Comparison of ENCODE assay signal across 1 cellular context in the genomic region with DNA sequence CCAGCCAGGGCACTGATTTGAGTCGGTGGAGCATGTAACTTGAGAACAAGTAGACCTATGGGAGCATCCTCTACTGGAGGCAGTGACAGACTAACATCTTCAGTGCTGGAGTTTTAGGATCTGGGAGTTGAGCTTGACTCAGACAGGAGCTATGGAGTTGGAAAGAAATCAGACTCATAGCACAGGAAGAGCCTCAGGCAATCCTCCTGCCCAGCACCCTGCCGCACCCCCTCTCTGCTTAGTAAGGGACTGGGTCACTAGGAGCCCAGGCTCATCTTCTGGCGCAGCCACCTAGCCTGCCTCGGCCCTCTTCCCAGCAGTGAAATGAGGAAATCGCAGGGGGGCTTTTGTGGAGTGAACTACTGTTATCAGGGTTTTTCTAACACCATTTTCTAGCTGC.
TF ChIP-seq lines count a peak whose summit lies in the region.

No MANE protein-coding gene starts in this region.

TF ChIP-seq in H1, 55 proteins besides CTCF, POLR2A, EP300 and RAD21:
- TF ChIP-seq, protein P1, sequence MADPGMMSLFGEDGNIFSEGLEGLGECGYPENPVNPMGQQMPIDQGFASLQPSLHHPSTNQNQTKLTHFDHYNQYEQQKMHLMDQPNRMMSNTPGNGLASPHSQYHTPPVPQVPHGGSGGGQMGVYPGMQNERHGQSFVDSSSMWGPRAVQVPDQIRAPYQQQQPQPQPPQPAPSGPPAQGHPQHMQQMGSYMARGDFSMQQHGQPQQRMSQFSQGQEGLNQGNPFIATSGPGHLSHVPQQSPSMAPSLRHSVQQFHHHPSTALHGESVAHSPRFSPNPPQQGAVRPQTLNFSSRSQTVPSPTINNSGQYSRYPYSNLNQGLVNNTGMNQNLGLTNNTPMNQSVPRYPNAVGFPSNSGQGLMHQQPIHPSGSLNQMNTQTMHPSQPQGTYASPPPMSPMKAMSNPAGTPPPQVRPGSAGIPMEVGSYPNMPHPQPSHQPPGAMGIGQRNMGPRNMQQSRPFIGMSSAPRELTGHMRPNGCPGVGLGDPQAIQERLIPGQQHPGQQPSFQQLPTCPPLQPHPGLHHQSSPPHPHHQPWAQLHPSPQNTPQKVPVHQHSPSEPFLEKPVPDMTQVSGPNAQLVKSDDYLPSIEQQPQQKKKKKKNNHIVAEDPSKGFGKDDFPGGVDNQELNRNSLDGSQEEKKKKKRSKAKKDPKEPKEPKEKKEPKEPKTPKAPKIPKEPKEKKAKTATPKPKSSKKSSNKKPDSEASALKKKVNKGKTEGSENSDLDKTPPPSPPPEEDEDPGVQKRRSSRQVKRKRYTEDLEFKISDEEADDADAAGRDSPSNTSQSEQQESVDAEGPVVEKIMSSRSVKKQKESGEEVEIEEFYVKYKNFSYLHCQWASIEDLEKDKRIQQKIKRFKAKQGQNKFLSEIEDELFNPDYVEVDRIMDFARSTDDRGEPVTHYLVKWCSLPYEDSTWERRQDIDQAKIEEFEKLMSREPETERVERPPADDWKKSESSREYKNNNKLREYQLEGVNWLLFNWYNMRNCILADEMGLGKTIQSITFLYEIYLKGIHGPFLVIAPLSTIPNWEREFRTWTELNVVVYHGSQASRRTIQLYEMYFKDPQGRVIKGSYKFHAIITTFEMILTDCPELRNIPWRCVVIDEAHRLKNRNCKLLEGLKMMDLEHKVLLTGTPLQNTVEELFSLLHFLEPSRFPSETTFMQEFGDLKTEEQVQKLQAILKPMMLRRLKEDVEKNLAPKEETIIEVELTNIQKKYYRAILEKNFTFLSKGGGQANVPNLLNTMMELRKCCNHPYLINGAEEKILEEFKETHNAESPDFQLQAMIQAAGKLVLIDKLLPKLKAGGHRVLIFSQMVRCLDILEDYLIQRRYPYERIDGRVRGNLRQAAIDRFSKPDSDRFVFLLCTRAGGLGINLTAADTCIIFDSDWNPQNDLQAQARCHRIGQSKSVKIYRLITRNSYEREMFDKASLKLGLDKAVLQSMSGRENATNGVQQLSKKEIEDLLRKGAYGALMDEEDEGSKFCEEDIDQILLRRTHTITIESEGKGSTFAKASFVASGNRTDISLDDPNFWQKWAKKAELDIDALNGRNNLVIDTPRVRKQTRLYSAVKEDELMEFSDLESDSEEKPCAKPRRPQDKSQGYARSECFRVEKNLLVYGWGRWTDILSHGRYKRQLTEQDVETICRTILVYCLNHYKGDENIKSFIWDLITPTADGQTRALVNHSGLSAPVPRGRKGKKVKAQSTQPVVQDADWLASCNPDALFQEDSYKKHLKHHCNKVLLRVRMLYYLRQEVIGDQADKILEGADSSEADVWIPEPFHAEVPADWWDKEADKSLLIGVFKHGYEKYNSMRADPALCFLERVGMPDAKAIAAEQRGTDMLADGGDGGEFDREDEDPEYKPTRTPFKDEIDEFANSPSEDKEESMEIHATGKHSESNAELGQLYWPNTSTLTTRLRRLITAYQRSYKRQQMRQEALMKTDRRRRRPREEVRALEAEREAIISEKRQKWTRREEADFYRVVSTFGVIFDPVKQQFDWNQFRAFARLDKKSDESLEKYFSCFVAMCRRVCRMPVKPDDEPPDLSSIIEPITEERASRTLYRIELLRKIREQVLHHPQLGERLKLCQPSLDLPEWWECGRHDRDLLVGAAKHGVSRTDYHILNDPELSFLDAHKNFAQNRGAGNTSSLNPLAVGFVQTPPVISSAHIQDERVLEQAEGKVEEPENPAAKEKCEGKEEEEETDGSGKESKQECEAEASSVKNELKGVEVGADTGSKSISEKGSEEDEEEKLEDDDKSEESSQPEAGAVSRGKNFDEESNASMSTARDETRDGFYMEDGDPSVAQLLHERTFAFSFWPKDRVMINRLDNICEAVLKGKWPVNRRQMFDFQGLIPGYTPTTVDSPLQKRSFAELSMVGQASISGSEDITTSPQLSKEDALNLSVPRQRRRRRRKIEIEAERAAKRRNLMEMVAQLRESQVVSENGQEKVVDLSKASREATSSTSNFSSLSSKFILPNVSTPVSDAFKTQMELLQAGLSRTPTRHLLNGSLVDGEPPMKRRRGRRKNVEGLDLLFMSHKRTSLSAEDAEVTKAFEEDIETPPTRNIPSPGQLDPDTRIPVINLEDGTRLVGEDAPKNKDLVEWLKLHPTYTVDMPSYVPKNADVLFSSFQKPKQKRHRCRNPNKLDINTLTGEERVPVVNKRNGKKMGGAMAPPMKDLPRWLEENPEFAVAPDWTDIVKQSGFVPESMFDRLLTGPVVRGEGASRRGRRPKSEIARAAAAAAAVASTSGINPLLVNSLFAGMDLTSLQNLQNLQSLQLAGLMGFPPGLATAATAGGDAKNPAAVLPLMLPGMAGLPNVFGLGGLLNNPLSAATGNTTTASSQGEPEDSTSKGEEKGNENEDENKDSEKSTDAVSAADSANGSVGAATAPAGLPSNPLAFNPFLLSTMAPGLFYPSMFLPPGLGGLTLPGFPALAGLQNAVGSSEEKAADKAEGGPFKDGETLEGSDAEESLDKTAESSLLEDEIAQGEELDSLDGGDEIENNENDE (IDR thresholded peaks at IDR 0.05; ENCODE audit: insufficient replicate concordance, low read length) = no peak
- no peak for TF ChIP-seq CREB1 (IDR thresholded peaks at IDR 0.05)
- no peak for TF ChIP-seq TAF7 (optimal IDR thresholded peaks at IDR 0.05; ENCODE audit: borderline replicate concordance, low read depth, low read length)
- no peak for TF ChIP-seq ZNF274 (IDR thresholded peaks at IDR 0.05; ENCODE audit: borderline replicate concordance, extremely low read depth, low read length)
- TF ChIP-seq CBX8 (IDR thresholded peaks at IDR 0.05; ENCODE audit: borderline replicate concordance, low read depth, low read length) = no peak
- no peak for TF ChIP-seq RFX5 (IDR thresholded peaks at IDR 0.05; ENCODE audit: borderline replicate concordance, low read depth, low read length)
- TF ChIP-seq HDAC2 (IDR thresholded peaks at IDR 0.05; ENCODE audit: borderline replicate concordance in 1 of 2, low read depth in 2 of 2, low read length in 2 of 2) = no peak
- TF ChIP-seq TBP (IDR thresholded peaks at IDR 0.05; ENCODE audit: low read depth, low read length) = no peak
- no peak for TF ChIP-seq BCL11A (IDR thresholded peaks at IDR 0.05; ENCODE audit: low read depth in 2 of 2, low read length in 2 of 2)
- no peak for TF ChIP-seq EGR1 (IDR thresholded peaks at IDR 0.05; ENCODE audit: borderline replicate concordance, low read depth, low read length)
TF ChIP-seq in H1: peak in this region for 0.
